Comparison of ENCODE assay signal across 3 cellular contexts in the genomic region with DNA sequence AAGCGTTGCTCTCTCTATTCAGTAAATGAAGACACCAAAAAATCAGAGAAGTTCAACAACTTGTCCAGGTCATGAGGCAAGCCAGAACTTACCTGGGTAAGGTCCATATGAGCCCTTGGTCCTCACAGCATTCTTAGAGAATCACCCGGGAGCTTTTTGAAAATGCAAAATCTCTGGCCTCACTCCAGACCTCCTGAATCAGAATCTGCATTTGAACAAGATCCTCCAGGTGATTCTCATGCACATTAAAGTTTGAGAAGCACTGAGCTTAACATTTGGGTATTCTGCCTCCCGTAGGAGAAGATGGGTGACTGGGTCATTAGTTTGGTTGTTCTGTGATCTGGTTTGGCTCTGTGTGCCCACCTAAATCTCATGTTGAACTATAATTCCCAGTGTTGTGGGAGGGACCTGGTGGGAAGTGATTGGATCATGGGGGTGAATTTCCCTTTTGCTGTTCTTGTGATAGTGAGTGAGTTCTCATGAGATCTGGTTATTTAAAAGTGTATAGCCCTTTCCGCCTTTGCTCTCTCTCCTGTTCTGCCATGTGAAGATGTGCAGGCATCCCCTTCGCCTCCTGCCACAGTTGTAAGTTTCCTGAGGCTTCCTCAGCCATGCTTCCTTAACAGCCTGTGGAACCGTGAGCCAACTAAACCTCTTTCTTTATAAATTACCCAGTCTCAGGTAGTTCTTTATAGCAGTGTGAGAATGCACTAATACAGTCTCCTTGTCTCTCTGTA.
TF ChIP-seq lines count a peak whose summit lies in the region.

No MANE protein-coding gene starts in this region.

TF ChIP-seq in GM23338, 12 proteins besides CTCF, POLR2A, EP300 and RAD21 (continues in another document):
- no peak for TF ChIP-seq STAT1 (IDR thresholded peaks at IDR 0.05; ENCODE audit: unreplicated experiment)
- no peak for TF ChIP-seq ZNF331 (CRISPR knock-in tag; IDR thresholded peaks at IDR 0.05; ENCODE audit: low read depth)
- TF ChIP-seq CREB1 (CRISPR knock-in tag; IDR thresholded peaks at IDR 0.05; ENCODE audit: low read depth): no peak
- TF ChIP-seq EZH2phosphoT487 (IDR thresholded peaks at IDR 0.05; ENCODE audit: unreplicated experiment): no peak
- no peak for TF ChIP-seq EZH2 (IDR thresholded peaks at IDR 0.05; ENCODE audit: low read depth, unreplicated experiment)
- peak; percentile 49; the same call in 1 of the 2 replicates for TF ChIP-seq NANOG (IDR thresholded peaks at IDR 0.05; ENCODE audit: borderline replicate concordance)
- TF ChIP-seq, protein P1, sequence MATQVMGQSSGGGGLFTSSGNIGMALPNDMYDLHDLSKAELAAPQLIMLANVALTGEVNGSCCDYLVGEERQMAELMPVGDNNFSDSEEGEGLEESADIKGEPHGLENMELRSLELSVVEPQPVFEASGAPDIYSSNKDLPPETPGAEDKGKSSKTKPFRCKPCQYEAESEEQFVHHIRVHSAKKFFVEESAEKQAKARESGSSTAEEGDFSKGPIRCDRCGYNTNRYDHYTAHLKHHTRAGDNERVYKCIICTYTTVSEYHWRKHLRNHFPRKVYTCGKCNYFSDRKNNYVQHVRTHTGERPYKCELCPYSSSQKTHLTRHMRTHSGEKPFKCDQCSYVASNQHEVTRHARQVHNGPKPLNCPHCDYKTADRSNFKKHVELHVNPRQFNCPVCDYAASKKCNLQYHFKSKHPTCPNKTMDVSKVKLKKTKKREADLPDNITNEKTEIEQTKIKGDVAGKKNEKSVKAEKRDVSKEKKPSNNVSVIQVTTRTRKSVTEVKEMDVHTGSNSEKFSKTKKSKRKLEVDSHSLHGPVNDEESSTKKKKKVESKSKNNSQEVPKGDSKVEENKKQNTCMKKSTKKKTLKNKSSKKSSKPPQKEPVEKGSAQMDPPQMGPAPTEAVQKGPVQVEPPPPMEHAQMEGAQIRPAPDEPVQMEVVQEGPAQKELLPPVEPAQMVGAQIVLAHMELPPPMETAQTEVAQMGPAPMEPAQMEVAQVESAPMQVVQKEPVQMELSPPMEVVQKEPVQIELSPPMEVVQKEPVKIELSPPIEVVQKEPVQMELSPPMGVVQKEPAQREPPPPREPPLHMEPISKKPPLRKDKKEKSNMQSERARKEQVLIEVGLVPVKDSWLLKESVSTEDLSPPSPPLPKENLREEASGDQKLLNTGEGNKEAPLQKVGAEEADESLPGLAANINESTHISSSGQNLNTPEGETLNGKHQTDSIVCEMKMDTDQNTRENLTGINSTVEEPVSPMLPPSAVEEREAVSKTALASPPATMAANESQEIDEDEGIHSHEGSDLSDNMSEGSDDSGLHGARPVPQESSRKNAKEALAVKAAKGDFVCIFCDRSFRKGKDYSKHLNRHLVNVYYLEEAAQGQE (IDR thresholded peaks at IDR 0.05; ENCODE audit: unreplicated experiment): no peak
- TF ChIP-seq JUNB (IDR thresholded peaks at IDR 0.05; ENCODE audit: unreplicated experiment): no peak
- no peak for TF ChIP-seq POLR2AphosphoS5 (IDR thresholded peaks at IDR 0.05; ENCODE audit: low read depth)
- TF ChIP-seq, protein P2, sequence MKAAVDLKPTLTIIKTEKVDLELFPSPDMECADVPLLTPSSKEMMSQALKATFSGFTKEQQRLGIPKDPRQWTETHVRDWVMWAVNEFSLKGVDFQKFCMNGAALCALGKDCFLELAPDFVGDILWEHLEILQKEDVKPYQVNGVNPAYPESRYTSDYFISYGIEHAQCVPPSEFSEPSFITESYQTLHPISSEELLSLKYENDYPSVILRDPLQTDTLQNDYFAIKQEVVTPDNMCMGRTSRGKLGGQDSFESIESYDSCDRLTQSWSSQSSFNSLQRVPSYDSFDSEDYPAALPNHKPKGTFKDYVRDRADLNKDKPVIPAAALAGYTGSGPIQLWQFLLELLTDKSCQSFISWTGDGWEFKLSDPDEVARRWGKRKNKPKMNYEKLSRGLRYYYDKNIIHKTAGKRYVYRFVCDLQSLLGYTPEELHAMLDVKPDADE (IDR thresholded peaks at IDR 0.05): no peak

TF ChIP-seq in H1, 55 proteins besides CTCF, POLR2A, EP300 and RAD21:
- TF ChIP-seq POU5F1 (IDR thresholded peaks at IDR 0.05; ENCODE audit: low read depth, low read length) (peak; percentile 70; the same call in 1 of the 2 replicates), EZH2 (IDR thresholded peaks at IDR 0.05; ENCODE audit: low read depth, low read length, severe bottlenecking) (no peak)

TF ChIP-seq in SK-N-SH treated with all-trans-retinoic acid at 6 μM for 48 hours, 23 proteins besides CTCF, POLR2A, EP300 and RAD21:
- TF ChIP-seq ZFP30 (CRISPR knock-in tag; IDR thresholded peaks at IDR 0.05) (no peak), TCF4 (CRISPR knock-in tag; IDR thresholded peaks at IDR 0.05; ENCODE audit: borderline replicate concordance) (no peak), SNAI2 (CRISPR knock-in tag; IDR thresholded peaks at IDR 0.05) (no peak), RARB (CRISPR knock-in tag; IDR thresholded peaks at IDR 0.05) (no peak), OSR1 (CRISPR knock-in tag; IDR thresholded peaks at IDR 0.05) (no peak), ZNF70 (CRISPR knock-in tag; IDR thresholded peaks at IDR 0.05) (no peak), BACH2 (CRISPR knock-in tag; IDR thresholded peaks at IDR 0.05; ENCODE audit: borderline replicate concordance) (no peak), GLIS3 (CRISPR knock-in tag; IDR thresholded peaks at IDR 0.05) (no peak)
- TF ChIP-seq, protein P3, sequence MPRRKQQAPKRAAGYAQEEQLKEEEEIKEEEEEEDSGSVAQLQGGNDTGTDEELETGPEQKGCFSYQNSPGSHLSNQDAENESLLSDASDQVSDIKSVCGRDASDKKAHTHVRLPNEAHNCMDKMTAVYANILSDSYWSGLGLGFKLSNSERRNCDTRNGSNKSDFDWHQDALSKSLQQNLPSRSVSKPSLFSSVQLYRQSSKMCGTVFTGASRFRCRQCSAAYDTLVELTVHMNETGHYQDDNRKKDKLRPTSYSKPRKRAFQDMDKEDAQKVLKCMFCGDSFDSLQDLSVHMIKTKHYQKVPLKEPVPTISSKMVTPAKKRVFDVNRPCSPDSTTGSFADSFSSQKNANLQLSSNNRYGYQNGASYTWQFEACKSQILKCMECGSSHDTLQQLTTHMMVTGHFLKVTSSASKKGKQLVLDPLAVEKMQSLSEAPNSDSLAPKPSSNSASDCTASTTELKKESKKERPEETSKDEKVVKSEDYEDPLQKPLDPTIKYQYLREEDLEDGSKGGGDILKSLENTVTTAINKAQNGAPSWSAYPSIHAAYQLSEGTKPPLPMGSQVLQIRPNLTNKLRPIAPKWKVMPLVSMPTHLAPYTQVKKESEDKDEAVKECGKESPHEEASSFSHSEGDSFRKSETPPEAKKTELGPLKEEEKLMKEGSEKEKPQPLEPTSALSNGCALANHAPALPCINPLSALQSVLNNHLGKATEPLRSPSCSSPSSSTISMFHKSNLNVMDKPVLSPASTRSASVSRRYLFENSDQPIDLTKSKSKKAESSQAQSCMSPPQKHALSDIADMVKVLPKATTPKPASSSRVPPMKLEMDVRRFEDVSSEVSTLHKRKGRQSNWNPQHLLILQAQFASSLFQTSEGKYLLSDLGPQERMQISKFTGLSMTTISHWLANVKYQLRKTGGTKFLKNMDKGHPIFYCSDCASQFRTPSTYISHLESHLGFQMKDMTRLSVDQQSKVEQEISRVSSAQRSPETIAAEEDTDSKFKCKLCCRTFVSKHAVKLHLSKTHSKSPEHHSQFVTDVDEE (CRISPR knock-in tag; IDR thresholded peaks at IDR 0.05): no peak
- TF ChIP-seq, protein P4, sequence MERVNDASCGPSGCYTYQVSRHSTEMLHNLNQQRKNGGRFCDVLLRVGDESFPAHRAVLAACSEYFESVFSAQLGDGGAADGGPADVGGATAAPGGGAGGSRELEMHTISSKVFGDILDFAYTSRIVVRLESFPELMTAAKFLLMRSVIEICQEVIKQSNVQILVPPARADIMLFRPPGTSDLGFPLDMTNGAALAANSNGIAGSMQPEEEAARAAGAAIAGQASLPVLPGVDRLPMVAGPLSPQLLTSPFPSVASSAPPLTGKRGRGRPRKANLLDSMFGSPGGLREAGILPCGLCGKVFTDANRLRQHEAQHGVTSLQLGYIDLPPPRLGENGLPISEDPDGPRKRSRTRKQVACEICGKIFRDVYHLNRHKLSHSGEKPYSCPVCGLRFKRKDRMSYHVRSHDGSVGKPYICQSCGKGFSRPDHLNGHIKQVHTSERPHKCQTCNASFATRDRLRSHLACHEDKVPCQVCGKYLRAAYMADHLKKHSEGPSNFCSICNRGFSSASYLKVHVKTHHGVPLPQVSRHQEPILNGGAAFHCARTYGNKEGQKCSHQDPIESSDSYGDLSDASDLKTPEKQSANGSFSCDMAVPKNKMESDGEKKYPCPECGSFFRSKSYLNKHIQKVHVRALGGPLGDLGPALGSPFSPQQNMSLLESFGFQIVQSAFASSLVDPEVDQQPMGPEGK (CRISPR knock-in tag; IDR thresholded peaks at IDR 0.05; ENCODE audit: borderline replicate concordance): no peak
